In genomic region chr17:68939195-68939594, GRCh38 we compare ENCODE assay signal across 24 cellular contexts. TPM values are rescaled to one million over a fixed set of nuclear protein-coding genes. Genes with fewer than 3 reads are reported as not detected.
"Had no signal": no experiment of that assay in that cellular context is flagged by ENCODE, and none has a peak within 500 bp of the region (broad histone marks: within the 10 kb centered on the region; RNA-seq: fewer than 3 reads in every experiment).

No MANE protein-coding gene starts in this region.

- H3K27ac ChIP-seq: KMS-11, SJSA1, SK-N-MC had no signal

- H3K36me3 ChIP-seq: SJSA1 had no signal

- H3K9me3 ChIP-seq: SJSA1 had no signal

- DNase-seq: Kasumi-1, MM.1S, NCI-H1092 treated with DMSO at 0.1 percent for 48 hours, NCI-H1436, NCI-H187, NCI-H2029, NCI-H2081 treated with DMSO at 0.1 percent for 48 hours, NCI-H2171, NCI-H226, NCI-H446, NCI-H510A, NCI-H524 treated with DMSO at 0.1 percent for 48 hours, NCI-H69, NCI-H774, Right ventricle myocardium superior, RPMI8226, SIG-M5 had no signal

- H3K4me1 Mint-ChIP-seq: IgD-negative memory B cell had no signal

- H3K36me3 Mint-ChIP-seq: IgD-negative memory B cell had no signal

- H3K4me3 Mint-ChIP-seq: IgD-negative memory B cell had no signal

- H3K27ac Mint-ChIP-seq: IgD-negative memory B cell had no signal

- ATAC-seq: K562 had no signal

- H3K4me3 ChIP-seq: K562, SJSA1, SK-N-MC had no signal

- H3K4me1 ChIP-seq: SJSA1 had no signal

RNA-seq across cellular contexts. Expression of gene ABCA8, which starts 16.0 kb away (rescaled TPM):
- total RNA-seq: HT-29, M059J had no signal
- polyA plus RNA-seq: IgD-negative memory B cell had no signal
